In genomic region chr1:20589331-20590312, GRCh38 we compare ENCODE assay signal across 11 cellular contexts. TPM values are rescaled to one million over a fixed set of nuclear protein-coding genes. Genes with fewer than 3 reads are reported as not detected.
DNase-seq lines count a peak whose midpoint lies in the region; ATAC-seq and TF ChIP-seq lines count a peak whose summit lies in the region.
"Had no signal": no experiment of that assay in that cellular context is flagged by ENCODE, and none has a peak within 500 bp of the region (broad histone marks: within the 10 kb centered on the region; RNA-seq: fewer than 3 reads in every experiment).

No MANE protein-coding gene starts in this region.

- CTCF ChIA-PET in HCT116 (lab: Charles Lee), result interaction anchor here (1.4 to 2.9 kb wide), 5 partner anchors 14 to 66 kb away, joined by 4 to 21 read pairs (median 8); partner anchors contain the start of gene PINK1

- no peaks in the 10 kb centered on the region for H3K9me2 ChIP-seq in HCT116 (ENCODE audit: insufficient read depth)

- H3K27me3 ChIP-seq in HCT116 (ENCODE audit: insufficient read depth, low read length), result no peaks in the 10 kb centered on the region
- H3K27me3 ChIP-seq in adrenal gland, result no peaks in the 10 kb centered on the region
- H3K27me3 ChIP-seq in gastrocnemius medialis, result peaks cover 19 to 27% (median 20%) of the 10 kb centered on the region in 3 donors

- TF ChIP-seq RAD21 in HCT116 (IDR thresholded peaks at IDR 0.05; ENCODE audit: low read depth), result no peak

- H3K4me2 ChIP-seq in HCT116 (ENCODE audit: low read length), result peak overlapping the region; percentile 99

- no peaks in the 10 kb centered on the region for H3K9me3 ChIP-seq in HCT116 (ENCODE audit: control insufficient read depth in 1 of 2, insufficient read depth in 1 of 2, low read depth in 1 of 2, low read length in 2 of 2)
- no peaks in the 10 kb centered on the region for H3K9me3 ChIP-seq in adrenal gland (replicated peaks in 1 of 3)
- H3K9me3 ChIP-seq in gastrocnemius medialis, result no peaks in the 10 kb centered on the region

- H3K4me3 ChIP-seq in HCT116 (replicated peaks in 1 of 2; ENCODE audit: low read depth in 1 of 2, low read length in 2 of 2) (peak overlapping the region; percentile 68 to 71), adrenal gland (peak overlapping the region in 1 of 4 donors; percentile 30), iPS-11a (ENCODE audit: low read depth, low read length) (peak overlapping the region; percentile 8), gastrocnemius medialis (peak overlapping the region in 3 of 4 donors; percentile 15 to 38 (median 25))

- no peaks in the 10 kb centered on the region for H4K20me1 ChIP-seq in HCT116 (ENCODE audit: insufficient read depth)

- no TSS peak for BruUV-seq in HCT116 (replicated peaks; lab: Mats Ljungman, UMichigan)

- intact Hi-C loops in HCT116 (cut with micrococcal nuclease) (no loop called here), adrenal gland (cut with DNase I) (no loop called here), gastrocnemius medialis (cut with DNase I; ENCODE audit: low total_unique reads) (no loop called here)

- peak overlapping the region; percentile 77 for H3K9ac ChIP-seq in HCT116 (ENCODE audit: low read length)

- RAD21 ChIA-PET in HCT116 (lab: Charles Lee; ENCODE audit: low non-redundant PET in 1 of 2, low total read pairs in 2 of 2, uncharacterized antibody in 2 of 2, unreplicated experiment in 2 of 2), result interaction anchor here (0.7 to 1.4 kb wide), 2 partner anchors 14 kb away, joined by 3 to 5 read pairs; no protein-coding TSS in a partner anchor

- 10 to 14% (median 13%) methylated on average over 11 to 24 of the region's 24 CpGs for whole genome bisulfite sequencing in adrenal gland, 4 donors

- TF ChIP-seq POLR2A in HCT116 (IDR thresholded peaks at IDR 0.05; ENCODE audit: borderline replicate concordance, extremely low read depth, insufficient read depth, insufficient read length) (no peak), adrenal gland (IDR thresholded peaks at IDR 0.05) (peak in 1 of 2 donors; percentile 13), gastrocnemius medialis (IDR thresholded peaks at IDR 0.05) (no peak)

- no peaks in the 10 kb centered on the region for H3K79me2 ChIP-seq in HCT116 (ENCODE audit: insufficient read depth, low read length)

- H2AFZ ChIP-seq in HCT116 (ENCODE audit: low read depth, low read length, poor library complexity, severe bottlenecking), result peak overlapping the region; percentile 86

- POLR2A ChIA-PET in HCT116 (lab: Charles Lee), result interaction anchor here (0.7 to 1.2 kb wide), 5 partner anchors 10 to 30 kb away, joined by 3 to 6 read pairs (median 4); no protein-coding TSS in a partner anchor

- DNase-seq in HCT116 (ENCODE audit: low read depth, low spot score) (no peak), adrenal gland (peak; percentile 33 to 73 (median 57)), gastrocnemius medialis (peak in 1 of 2 donors; percentile 32), foreskin melanocyte (no peak), DMS153 (lab: John Stamatoyannopoulos, UW) (no peak), ACHN (no peak)
- DNase-seq: activated naive CD4-positive, alpha-beta T cell treated with anti-CD3 and anti-CD28 coated beads, Interleukin-2, amount 50 U/mL, for 16 hours had no signal

- H3K27ac ChIP-seq in HCT116 (ENCODE audit: low read depth, low read length), result peak overlapping the region; percentile 38; the same call in 1 of the 2 replicates
- peak overlapping the region in 3 of 5 donors; percentile 19 to 79 (median 42) for H3K27ac ChIP-seq in adrenal gland
- H3K27ac ChIP-seq in gastrocnemius medialis, result peak overlapping the region; percentile 33 to 69 (median 64)

- in situ Hi-C loops in gastrocnemius medialis (cut with MboI; ENCODE audit: low sequenced_read_pairs in 4 of 4) (no loop called here), ACHN (cut with HindIII; ENCODE audit: low pct_ligation_motif_present, low pct_unique_long_range_greater_than_20kb, low sequenced_read_pairs) (no loop called here)

- H3K4me1 ChIP-seq in HCT116 (ENCODE audit: control insufficient read depth in 1 of 2, insufficient read depth in 2 of 2, low read length in 2 of 2), result peaks cover 23 to 45% of the 10 kb centered on the region in 2 experiments
- H3K4me1 ChIP-seq in adrenal gland (replicated peaks in 1 of 2), result peaks cover 4 to 13% of the 10 kb centered on the region in 2 donors
- H3K4me1 ChIP-seq in gastrocnemius medialis, result peaks cover 0 to 3% of the 10 kb centered on the region in 2 donors

- TF ChIP-seq CTCF in HCT116 (IDR thresholded peaks at IDR 0.05 in 2 of 3, conservative IDR thresholded peaks at IDR 0.05 in 1 of 3; ENCODE audit: borderline replicate concordance in 1 of 3, insufficient read depth in 1 of 3, low read depth in 2 of 3, low read length in 2 of 3), result no peak
- TF ChIP-seq CTCF in adrenal gland (IDR thresholded peaks at IDR 0.05), result no peak
- no peak for TF ChIP-seq CTCF in gastrocnemius medialis (IDR thresholded peaks at IDR 0.05 in 4 of 5, conservative IDR thresholded peaks at IDR 0.05 in 1 of 5)

- H3K36me3 ChIP-seq in HCT116 (ENCODE audit: control insufficient read depth in 1 of 2, insufficient read depth in 2 of 2, low read length in 2 of 2) (no peaks in the 10 kb centered on the region), adrenal gland (replicated peaks in 1 of 2) (no peaks in the 10 kb centered on the region), gastrocnemius medialis (no peaks in the 10 kb centered on the region)

- ATAC-seq in HCT116 (peak; percentile 23), gastrocnemius medialis (peak in 1 of 2 donors; percentile 34), HG02610 (IDR thresholded peaks at IDR 0.05; ENCODE audit: unreplicated experiment) (no peak)

TF ChIP-seq in HCT116, 20 proteins besides CTCF, POLR2A, EP300 and RAD21:
- TF ChIP-seq SP1 (IDR thresholded peaks at IDR 0.05; ENCODE audit: low read depth) (no peak), SRF (IDR thresholded peaks at IDR 0.05; ENCODE audit: low read depth) (no peak), ZBTB33 (IDR thresholded peaks at IDR 0.05; ENCODE audit: extremely low read depth, insufficient replicate concordance, low read length) (no peak), ATF3 (IDR thresholded peaks at IDR 0.05) (no peak), EGR1 (IDR thresholded peaks at IDR 0.05; ENCODE audit: low read depth) (no peak), TCF7L2 (IDR thresholded peaks at IDR 0.05; ENCODE audit: borderline replicate concordance, extremely low read depth, insufficient read depth, insufficient read length) (no peak), CEBPB (IDR thresholded peaks at IDR 0.05; ENCODE audit: low read depth) (no peak), POLR2AphosphoS5 (IDR thresholded peaks at IDR 0.05; ENCODE audit: low read depth, low read length) (no peak), EZH2phosphoT487 (IDR thresholded peaks at IDR 0.05; ENCODE audit: borderline replicate concordance) (no peak), ELF1 (IDR thresholded peaks at IDR 0.05; ENCODE audit: borderline replicate concordance, low read depth) (no peak), CBX3 (IDR thresholded peaks at IDR 0.05; ENCODE audit: low read depth) (no peak), MAX (IDR thresholded peaks at IDR 0.05) (no peak), EZH2 (IDR thresholded peaks at IDR 0.05) (no peak), JUND (IDR thresholded peaks at IDR 0.05) (no peak)
TF ChIP-seq in HCT116: peak in this region for 0.

RNA-seq across cellular contexts. Expression of gene CDA, which starts 0.7 kb away (rescaled TPM):
- total RNA-seq in HCT116 (2021; ENCODE audit: unreplicated experiment) (28.6 TPM), adrenal gland (1 to 10 TPM in 7 of 8 donors, not detected in 1; 1.2 to 4.8 (median 3.2) TPM), gastrocnemius medialis (1 to 10 TPM in 3 of 4 donors, under 1 TPM in 1; 0.71 to 1.7 (median 1.2) TPM)
- polyA plus RNA-seq in HCT116 (2012), result 65.7 and 68.1 TPM in 2 replicates
- 10 to 100 TPM in 2 of 3 donors, 1 to 10 TPM in 1; 5.3 to 11.8 (median 11.5) TPM for polyA plus RNA-seq in adrenal gland
- total RNA-seq: neural crest cell, SK-MEL-5 had no signal

RNA-seq across cellular contexts. Expression of gene FAM43B, which starts 37.2 kb away (rescaled TPM):
- total RNA-seq in HCT116 (2021; ENCODE audit: unreplicated experiment) (not detected), adrenal gland (10 to 100 TPM; 16.2 to 67.7 (median 41.6) TPM), gastrocnemius medialis (under 1 TPM in 2 of 4 donors, not detected in 2; 0.09 to 0.10 TPM)
- polyA plus RNA-seq in HCT116 (2012), result not detected in 2 replicates
- polyA plus RNA-seq in adrenal gland, result 10 to 100 TPM in 2 of 3 donors, 1 to 10 TPM in 1; 5.1 to 54.9 (median 30.4) TPM
- total RNA-seq: SK-MEL-5 had no signal

RNA-seq across cellular contexts. Expression of gene PINK1, which starts 43.6 kb away (rescaled TPM):
- total RNA-seq in HCT116 (2021; ENCODE audit: unreplicated experiment) (29.4 TPM), adrenal gland (100 to 1,000 TPM; 211 to 586 (median 306) TPM), gastrocnemius medialis (100 to 1,000 TPM; 376 to 478 (median 414) TPM)
- 36.5 and 44.2 TPM in 2 replicates for polyA plus RNA-seq in HCT116 (2012)
- 100 to 1,000 TPM; 109 to 146 (median 118) TPM for polyA plus RNA-seq in adrenal gland

Comparison
In these comparisons a context has a peak if more than half of its experiments do, and no peak if none do; other contexts are left out.
1. DNase-seq: peak in adrenal gland (7 of 7); none in HCT116 (single experiment), foreskin melanocyte (single experiment), DMS153 (single experiment) and ACHN (single experiment).
2. RNA of gene FAM43B, which starts 37.2 kb away (total RNA-seq): 16.2 to 67.7 TPM in adrenal gland; 0.09 to 0.10 TPM in gastrocnemius medialis and not detected in HCT116 (single experiment); every median in the first group is over 10 times any median in the second.
3. Peak in every context shown above with its lines, with median percentiles within 50 percentile points of each other: H3K27ac ChIP-seq.